ENCODE assay signal across 29 cellular contexts in genomic region chr7:6718124-6718523, GRCh38. TPM values are rescaled to one million over a fixed set of nuclear protein-coding genes. Genes with fewer than 3 reads are reported as not detected.
DNase-seq lines count a peak whose midpoint lies in the region; ATAC-seq, FAIRE-seq and TF ChIP-seq lines count a peak whose summit lies in the region.
"Had no signal": no experiment of that assay in that cellular context is flagged by ENCODE, and none has a peak within 500 bp of the region (broad histone marks: within the 10 kb centered on the region; RNA-seq: fewer than 3 reads in every experiment).

No MANE protein-coding gene starts in this region.

- no peak overlapping the region for H3K9ac ChIP-seq in colonic mucosa (ENCODE audit: low read depth in 2 of 2, low read length in 2 of 2)
- H3K9ac ChIP-seq in mesendoderm (ENCODE audit: low read length): no peak overlapping the region

- intact Hi-C loops in colonic mucosa (cut with DNase I): no loop called here

- no peak overlapping the region for H2AFZ ChIP-seq in osteoblast (ENCODE audit: low read length)

- H3K23ac ChIP-seq in mesendoderm (ENCODE audit: low read length): no peak overlapping the region

- H3K36me3 ChIP-seq in brain microvascular endothelial cell (replicated peaks) (no peaks in the 10 kb centered on the region), osteoblast (ENCODE audit: insufficient read depth, low read length) (no peaks in the 10 kb centered on the region), colonic mucosa (no peaks in the 10 kb centered on the region), mesendoderm (ENCODE audit: control insufficient read depth, insufficient read depth, low read length) (no peaks in the 10 kb centered on the region)
- H3K36me3 ChIP-seq: ascending aorta, left lung, uterus had no signal

- no peak overlapping the region for H3K56ac ChIP-seq in mesendoderm (ENCODE audit: low read length)

- H3K27ac ChIP-seq in brain microvascular endothelial cell: no peak overlapping the region
- no peak overlapping the region for H3K27ac ChIP-seq in osteoblast (ENCODE audit: low read depth, low read length)
- H3K27ac ChIP-seq in colonic mucosa: no peak overlapping the region
- no peak overlapping the region for H3K27ac ChIP-seq in mesendoderm (ENCODE audit: low read depth, low read length)
- H3K27ac ChIP-seq: ascending aorta, left lung, uterus had no signal

- no peak overlapping the region for H3K4me3 ChIP-seq in brain microvascular endothelial cell (ENCODE audit: low read depth, low read length)
- H3K4me3 ChIP-seq in osteoblast (ENCODE audit: insufficient read depth, low read length): no peak overlapping the region
- H3K4me3 ChIP-seq in colonic mucosa: no peak overlapping the region
- no peak overlapping the region for H3K4me3 ChIP-seq in mesendoderm (ENCODE audit: low read length)
- H3K4me3 ChIP-seq: ascending aorta, left lung, uterus had no signal

- H2AK5ac ChIP-seq in mesendoderm (ENCODE audit: low read length): no peak overlapping the region

- no peaks in the 10 kb centered on the region for H3K36me3 Mint-ChIP-seq in activated CD8-positive, alpha-beta memory T cell treated with anti-CD3 and anti-CD28 coated beads, Interleukin-2, amount 10 ng/mL, durations not matched to agents 7 days and 5 days
- H3K36me3 Mint-ChIP-seq: immature natural killer cell; naive thymus-derived CD8-positive, alpha-beta T cell; stimulated activated effector memory CD8-positive, alpha-beta T cell treated with anti-CD3 and anti-CD28 coated beads, Interleukin-12 subunit alpha, Interleukin-12 subunit beta, amount 100 ng/mL, for 72 hours had no signal

- ATAC-seq in activated CD8-positive, alpha-beta memory T cell treated with anti-CD3 and anti-CD28 coated beads, Interleukin-2, amount 10 ng/mL, durations not matched to agents 7 days and 5 days: no peak
- ATAC-seq: activated T-helper 17 cell treated with anti-CD3 and anti-CD28 coated beads, Interleukin-2, amount 50 U/mL, for 72 hours; left lung; naive thymus-derived CD8-positive, alpha-beta T cell; stimulated activated effector memory CD8-positive, alpha-beta T cell treated with anti-CD3 and anti-CD28 coated beads, Interleukin-12 subunit alpha, Interleukin-12 subunit beta, amount 100 ng/mL, for 72 hours had no signal

- H3K4me2 ChIP-seq in osteoblast (ENCODE audit: insufficient read depth, low read length) (no peak overlapping the region), mesendoderm (ENCODE audit: low read length) (no peak overlapping the region)

- H4K5ac ChIP-seq in mesendoderm (ENCODE audit: low read length): no peak overlapping the region

- no peak overlapping the region for H2BK15ac ChIP-seq in mesendoderm (replicated peaks; ENCODE audit: low read depth)

- H4K8ac ChIP-seq in mesendoderm (ENCODE audit: low read depth, low read length): no peak overlapping the region

- H4K20me1 ChIP-seq in osteoblast (ENCODE audit: insufficient read depth, low read length): no peaks in the 10 kb centered on the region

- H3K4ac ChIP-seq in mesendoderm (ENCODE audit: low read depth, low read length): no peak overlapping the region

- H3K4me1 Mint-ChIP-seq in activated CD8-positive, alpha-beta memory T cell treated with anti-CD3 and anti-CD28 coated beads, Interleukin-2, amount 10 ng/mL, durations not matched to agents 7 days and 5 days: peaks cover 5% of the 10 kb centered on the region

- no peak overlapping the region for H2BK120ac ChIP-seq in mesendoderm (ENCODE audit: low read depth, low read length)

- DNase-seq in D721Med (ENCODE audit: insufficient read length, low spot score) (no peak), GM13977 (ENCODE audit: low spot score) (no peak), brain microvascular endothelial cell (no peak), osteoblast (ENCODE audit: insufficient read length, low spot score, missing footprints) (no peak), colonic mucosa (no peak), mesendoderm (no peak)
- DNase-seq in activated CD8-positive, alpha-beta memory T cell treated with anti-CD3 and anti-CD28 coated beads, Interleukin-2, amount 10 ng/mL, durations not matched to agents 7 days and 5 days: no peak
- DNase-seq: activated B cell treated with CpG ODN at 0.5 μM for 24 hours; activated CD4-positive, alpha-beta T cell treated with anti-CD3 and anti-CD28 coated beads, Interleukin-2, amount 50 U/mL, for 4 hours; activated CD8-positive, alpha-beta memory T cell treated with anti-CD3 and anti-CD28 coated beads, Interleukin-2, amount 50 U/mL, for 4 hours; immature natural killer cell; Kasumi-1; left lung; midbrain; naive thymus-derived CD8-positive, alpha-beta T cell; NCI-H1092; NCI-H446; OCI-M1; Right ventricle myocardium superior; stimulated activated CD4-positive, alpha-beta T cell treated with anti-CD3 and anti-CD28 coated beads, Interleukin-2, amount 100 ng/mL, for 48 hours; substantia nigra; SW 1271; uterus had no signal

- H3K79me2 ChIP-seq in osteoblast (ENCODE audit: insufficient read depth, low read length) (no peaks in the 10 kb centered on the region), mesendoderm (ENCODE audit: control insufficient read depth, insufficient read depth, low read length) (no peaks in the 10 kb centered on the region)

- no peaks in the 10 kb centered on the region for H3K79me1 ChIP-seq in mesendoderm (ENCODE audit: low read length)

- H3K27me3 ChIP-seq in brain microvascular endothelial cell (replicated peaks): no peaks in the 10 kb centered on the region
- H3K27me3 ChIP-seq in osteoblast (ENCODE audit: insufficient read depth, low read length): no peaks in the 10 kb centered on the region
- H3K27me3 ChIP-seq in colonic mucosa: no peaks in the 10 kb centered on the region
- H3K27me3 ChIP-seq in mesendoderm (ENCODE audit: insufficient read depth, low read length, poor library complexity): no peaks in the 10 kb centered on the region
- H3K27me3 ChIP-seq: ascending aorta, uterus had no signal

- no peak overlapping the region for H3K27ac Mint-ChIP-seq in activated CD8-positive, alpha-beta memory T cell treated with anti-CD3 and anti-CD28 coated beads, Interleukin-2, amount 10 ng/mL, durations not matched to agents 7 days and 5 days
- H3K27ac Mint-ChIP-seq: activated B cell treated with CpG ODN at 0.5 μM for 24 hours; activated naive CD8-positive, alpha-beta T cell; activated T-helper 17 cell treated with anti-CD3 and anti-CD28 coated beads, Interleukin-2, amount 50 U/mL, for 72 hours; immature natural killer cell; stimulated activated effector memory CD8-positive, alpha-beta T cell treated with anti-CD3 and anti-CD28 coated beads, Interleukin-12 subunit alpha, Interleukin-12 subunit beta, amount 100 ng/mL, for 72 hours had no signal

- CTCF ChIA-PET in activated CD8-positive, alpha-beta memory T cell treated with anti-CD3 and anti-CD28 coated beads, Interleukin-2, amount 10 ng/mL, durations not matched to agents 7 days and 5 days (lab: Charles Lee): no interaction called here

- H3K9me3 ChIP-seq in osteoblast (ENCODE audit: low read depth, low read length) (no peaks in the 10 kb centered on the region), colonic mucosa (no peaks in the 10 kb centered on the region)
- H3K9me3 ChIP-seq: ascending aorta, left lung, uterus had no signal

- peaks cover 8% of the 10 kb centered on the region for H3K27me3 Mint-ChIP-seq in activated CD8-positive, alpha-beta memory T cell treated with anti-CD3 and anti-CD28 coated beads, Interleukin-2, amount 10 ng/mL, durations not matched to agents 7 days and 5 days

- TF ChIP-seq CTCF in D721Med (IDR thresholded peaks at IDR 0.05; ENCODE audit: insufficient read depth, missing control alignments) (peak; percentile 14), GM13977 (IDR thresholded peaks at IDR 0.05; ENCODE audit: extremely low read depth, insufficient read depth, missing control alignments) (peak; percentile 19), brain microvascular endothelial cell (IDR thresholded peaks at IDR 0.05; ENCODE audit: low read depth, low read length, missing control alignments) (peak; percentile 13), osteoblast (IDR thresholded peaks at IDR 0.05; ENCODE audit: extremely low read depth, low read depth, low read length) (peak; percentile 20), colonic mucosa (IDR thresholded peaks at IDR 0.05) (no peak)

- no peak overlapping the region for H2BK5ac ChIP-seq in mesendoderm (ENCODE audit: low read length)

- no CpG with 5 or more reads among the region's 6 CpGs for WGBS in mesendoderm (ENCODE audit: extremely low coverage, insufficient coverage, low lambda C conversion rate)

- no peak for FAIRE-seq in D721Med (lab: Jason Lieb, UNC)
- FAIRE-seq: H54 had no signal

- peaks cover 2% of the 10 kb centered on the region for H3K9me3 Mint-ChIP-seq in activated CD8-positive, alpha-beta memory T cell treated with anti-CD3 and anti-CD28 coated beads, Interleukin-2, amount 10 ng/mL, durations not matched to agents 7 days and 5 days (ENCODE audit: low read depth)
- H3K9me3 Mint-ChIP-seq: activated B cell treated with CpG ODN at 0.5 μM for 24 hours; activated T-helper 17 cell treated with anti-CD3 and anti-CD28 coated beads, Interleukin-2, amount 50 U/mL, for 72 hours; central memory CD8-positive, alpha-beta T cell; immature natural killer cell; naive thymus-derived CD8-positive, alpha-beta T cell; stimulated activated effector memory CD8-positive, alpha-beta T cell treated with anti-CD3 and anti-CD28 coated beads, Interleukin-12 subunit alpha, Interleukin-12 subunit beta, amount 100 ng/mL, for 72 hours had no signal

- in situ Hi-C loops in GM13977 (cut with MboI; ENCODE audit: low pct_unique_long_range_greater_than_20kb, low sequenced_read_pairs, unreplicated experiment) (no loop called here), brain microvascular endothelial cell (cut with HindIII; ENCODE audit: low pct_ligation_motif_present, low sequenced_read_pairs) (no loop called here)

- no peak overlapping the region for H3K18ac ChIP-seq in mesendoderm (ENCODE audit: low read length)

- no peak overlapping the region for H3K4me3 Mint-ChIP-seq in activated CD8-positive, alpha-beta memory T cell treated with anti-CD3 and anti-CD28 coated beads, Interleukin-2, amount 10 ng/mL, durations not matched to agents 7 days and 5 days
- H3K4me3 Mint-ChIP-seq: activated B cell treated with CpG ODN at 0.5 μM for 24 hours; activated naive CD8-positive, alpha-beta T cell; activated T-helper 17 cell treated with anti-CD3 and anti-CD28 coated beads, Interleukin-2, amount 50 U/mL, for 72 hours; central memory CD8-positive, alpha-beta T cell; immature natural killer cell; naive thymus-derived CD8-positive, alpha-beta T cell; stimulated activated effector memory CD8-positive, alpha-beta T cell treated with anti-CD3 and anti-CD28 coated beads, Interleukin-12 subunit alpha, Interleukin-12 subunit beta, amount 100 ng/mL, for 72 hours had no signal

- H3K4me1 ChIP-seq in osteoblast (ENCODE audit: insufficient read depth, low read length) (no peaks in the 10 kb centered on the region), colonic mucosa (no peaks in the 10 kb centered on the region), mesendoderm (ENCODE audit: control insufficient read depth, low read depth, low read length) (no peaks in the 10 kb centered on the region)
- H3K4me1 ChIP-seq: ascending aorta, left lung, uterus had no signal

RNA-seq across cellular contexts. Expression of gene ZNF12, which starts 11.4 kb away (rescaled TPM):
- 20.9 and 22.8 TPM in 2 replicates for total RNA-seq in osteoblast
- 10 to 100 TPM; 17.3 to 25.1 TPM for total RNA-seq in activated CD8-positive, alpha-beta memory T cell treated with anti-CD3 and anti-CD28 coated beads, Interleukin-2, amount 10 ng/mL, durations not matched to agents 7 days and 5 days
- total RNA-seq in colonic mucosa: 10 to 100 TPM; 20.9 to 22.0 TPM
- 8.4 TPM for polyA plus RNA-seq in mesendoderm (2013, experiment 1 of 2)
- polyA plus RNA-seq in mesendoderm (2013, experiment 2 of 2): 7.7 TPM

RNA-seq across cellular contexts. Expression of gene RSPH10B2, which starts 35.8 kb away (rescaled TPM):
- under 0.01 TPM in 1 of 2 replicates, not detected in the other for total RNA-seq in osteoblast
- 1 to 10 TPM; 1.0 to 1.2 TPM for total RNA-seq in activated CD8-positive, alpha-beta memory T cell treated with anti-CD3 and anti-CD28 coated beads, Interleukin-2, amount 10 ng/mL, durations not matched to agents 7 days and 5 days
- total RNA-seq in colonic mucosa: under 1 TPM in 1 of 2 donors, not detected in 1; 0.42 TPM
- polyA plus RNA-seq in mesendoderm (2013, experiment 1 of 2): 0.22 TPM
- 0.06 TPM for polyA plus RNA-seq in mesendoderm (2013, experiment 2 of 2)
- total RNA-seq: ascending aorta, Right ventricle myocardium superior had no signal
- polyA plus RNA-seq: immature natural killer cell; naive thymus-derived CD8-positive, alpha-beta T cell had no signal
